In the genomic region with DNA sequence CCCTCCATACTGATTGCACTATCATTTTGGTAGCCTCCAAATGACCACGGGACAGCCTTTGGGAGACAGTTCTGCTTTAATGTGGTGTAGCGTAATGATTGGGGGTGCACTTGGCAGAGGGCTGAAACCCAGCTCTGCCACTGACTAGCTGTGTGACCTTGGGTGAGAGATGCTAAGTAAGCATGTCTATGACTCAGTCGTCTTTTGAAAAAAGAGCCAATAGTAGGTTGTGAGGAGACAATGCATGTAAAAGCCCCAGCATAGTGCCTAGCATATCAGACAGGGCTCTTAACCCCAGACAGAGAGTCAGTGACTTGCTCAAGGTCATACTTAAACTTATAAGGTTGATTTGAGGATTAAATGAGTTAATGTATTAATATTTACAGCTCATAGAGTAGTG, we compare ENCODE assay signal across 17 cellular contexts. TPM values are rescaled to one million over a fixed set of nuclear protein-coding genes. Genes with fewer than 3 reads are reported as not detected.
DNase-seq lines count a peak whose midpoint lies in the region; ATAC-seq and TF ChIP-seq lines count a peak whose summit lies in the region.
"Had no signal": no experiment of that assay in that cellular context is flagged by ENCODE, and none has a peak within 500 bp of the region (broad histone marks: within the 10 kb centered on the region; RNA-seq: fewer than 3 reads in every experiment).

No MANE protein-coding gene starts in this region.

- no peaks in the 10 kb centered on the region for H3K36me3 ChIP-seq in adrenal gland (replicated peaks in 1 of 2)
- H3K36me3 ChIP-seq: BE2C had no signal

- H3K4me1 ChIP-seq in adrenal gland (replicated peaks in 1 of 2): no peaks in the 10 kb centered on the region
- H3K4me1 ChIP-seq: BE2C had no signal

- intact Hi-C loops in adrenal gland (cut with DNase I): no loop called here

- H3K4me3 ChIP-seq in adrenal gland (no peak overlapping the region), coronary artery (no peak overlapping the region)
- H3K4me3 ChIP-seq: K562 had no signal

- DNase-seq in adrenal gland (peak in 4 of 7 donors; percentile 7 to 31 (median 19)), coronary artery (ENCODE audit: low spot score) (peak; percentile 4), islet precursor cell (peak; percentile 16), renal cortical epithelial cell (ENCODE audit: low read depth) (peak; percentile 23), DMS153 treated with DMSO at 0.1 percent for 48 hours (lab: John Stamatoyannopoulos, UW; ENCODE audit: unreplicated experiment) (no peak)
- DNase-seq: ACHN; BE2C; C1 segment of cervical spinal cord; CD4-positive, CD25-positive, alpha-beta regulatory T cell; CD8-positive, alpha-beta memory T cell; DMS 273 treated with DMSO at 0.1 percent for 48 hours; H9; IMR-90 had no signal

- 38 to 51% (median 46%) methylated on average over 3 of the region's 3 CpGs for WGBS in adrenal gland, 4 donors

- ATAC-seq in GM18519 (IDR thresholded peaks at IDR 0.05; ENCODE audit: low FRiP score, unreplicated experiment) (no peak), GM21576 (IDR thresholded peaks at IDR 0.05; ENCODE audit: unreplicated experiment) (no peak)
- ATAC-seq: K562 had no signal

- TF ChIP-seq CTCF in adrenal gland (IDR thresholded peaks at IDR 0.05) (no peak), coronary artery (IDR thresholded peaks at IDR 0.05) (no peak)

- H3K27me3 ChIP-seq in adrenal gland: no peaks in the 10 kb centered on the region

- TF ChIP-seq POLR2A in adrenal gland (IDR thresholded peaks at IDR 0.05): no peak

- H3K27ac ChIP-seq in adrenal gland (no peak overlapping the region), coronary artery (no peak overlapping the region)
- H3K27ac ChIP-seq: HL-60 had no signal

- H3K9me3 ChIP-seq in adrenal gland (replicated peaks in 1 of 3): no peaks in the 10 kb centered on the region
- H3K9me3 ChIP-seq: BE2C had no signal

RNA-seq across cellular contexts. Expression of a gene that starts 18.0 kb away (rescaled TPM):
- total RNA-seq in adrenal gland (1 to 10 TPM; 1.3 to 3.6 (median 2.0) TPM), renal cortical epithelial cell (0.69 and 51.1 TPM in 2 replicates)
- polyA plus RNA-seq in adrenal gland: 10 to 100 TPM in 1 of 3 donors, 1 to 10 TPM in 2; 1.2 to 30.0 (median 7.6) TPM
- total RNA-seq: CD4-positive, CD25-positive, alpha-beta regulatory T cell; CD8-positive, alpha-beta memory T cell; IMR-90; K562 had no signal
- polyA plus RNA-seq: CD4-positive, CD25-positive, alpha-beta regulatory T cell; CD8-positive, alpha-beta memory T cell; IMR-90; K562 had no signal
